6 cellular contexts compared by ENCODE assay signal in the genomic region with DNA sequence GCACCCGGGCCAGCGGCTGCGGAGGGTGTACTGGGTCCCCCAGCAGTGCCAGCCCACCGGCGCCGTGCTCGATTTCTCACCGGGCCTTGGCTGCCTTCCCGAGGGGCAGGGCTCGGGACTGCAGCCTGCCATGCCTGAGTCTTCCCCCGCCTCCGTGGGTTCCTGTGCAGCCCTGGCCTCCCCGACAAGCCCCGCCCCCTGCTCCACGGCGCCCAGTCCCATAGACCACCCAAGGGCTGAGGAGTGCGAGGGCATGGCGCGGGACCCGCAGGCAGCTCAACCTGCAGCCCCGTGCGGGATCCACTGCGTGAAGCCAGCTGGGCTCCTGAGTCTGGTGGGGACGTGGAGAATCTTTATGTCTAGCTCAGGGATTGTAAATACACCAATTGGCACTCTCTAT. TPM values are rescaled to one million over a fixed set of nuclear protein-coding genes. Genes with fewer than 3 reads are reported as not detected.
"Had no signal": no experiment of that assay in that cellular context is flagged by ENCODE, and none has a peak within 500 bp of the region (broad histone marks: within the 10 kb centered on the region; RNA-seq: fewer than 3 reads in every experiment).

No MANE protein-coding gene starts in this region.

RNA-seq across cellular contexts. Expression of a gene that starts 18.5 kb away (rescaled TPM):
- total RNA-seq: GM23248, H1, H9, IMR-90, K562 had no signal
- polyA plus RNA-seq: GM23248, IMR-90, K562 had no signal

RNA-seq across cellular contexts. Expression of a gene that starts 28.0 kb away (rescaled TPM):
- total RNA-seq: GM23248, H1, H9, HT-29, IMR-90, K562 had no signal
- polyA plus RNA-seq: GM23248, IMR-90, K562 had no signal

RNA-seq across cellular contexts. Expression of a gene that starts 39.6 kb away (rescaled TPM):
- total RNA-seq: GM23248, HT-29, IMR-90, K562 had no signal
- polyA plus RNA-seq: GM23248, IMR-90, K562 had no signal
